11 cellular contexts compared by ENCODE assay signal in genomic region chr15:58146734-58147133, GRCh38. TPM values are rescaled to one million over a fixed set of nuclear protein-coding genes. Genes with fewer than 3 reads are reported as not detected.
DNase-seq lines count a peak whose midpoint lies in the region; ATAC-seq, FAIRE-seq and TF ChIP-seq lines count a peak whose summit lies in the region.
"Had no signal": no experiment of that assay in that cellular context is flagged by ENCODE, and none has a peak within 500 bp of the region (broad histone marks: within the 10 kb centered on the region; RNA-seq: fewer than 3 reads in every experiment).

No MANE protein-coding gene starts in this region.

- H3K9me2 ChIP-seq in HCT116 (ENCODE audit: insufficient read depth) (no peaks in the 10 kb centered on the region), PC-9 (ENCODE audit: insufficient read depth) (no peaks in the 10 kb centered on the region)

- TF ChIP-seq CTCF in HCT116 (IDR thresholded peaks at IDR 0.05 in 2 of 3, conservative IDR thresholded peaks at IDR 0.05 in 1 of 3; ENCODE audit: borderline replicate concordance in 1 of 3, insufficient read depth in 1 of 3, low read depth in 2 of 3, low read length in 2 of 3) (no peak), PC-9 (conservative IDR thresholded peaks at IDR 0.05) (no peak), retinal pigment epithelial cell (conservative IDR thresholded peaks at IDR 0.05; ENCODE audit: low read depth, low read length) (no peak)

- intact Hi-C loops in HCT116 (cut with micrococcal nuclease) (no loop called here), PC-9 (cut with micrococcal nuclease; ENCODE audit: unreplicated experiment) (no loop called here)

- no peaks in the 10 kb centered on the region for H3K79me2 ChIP-seq in HCT116 (ENCODE audit: insufficient read depth, low read length)
- H3K79me2 ChIP-seq in PC-9 (ENCODE audit: low read depth): no peaks in the 10 kb centered on the region

- TF ChIP-seq RAD21 in HCT116 (IDR thresholded peaks at IDR 0.05; ENCODE audit: low read depth): no peak

- no peaks in the 10 kb centered on the region for H3F3A ChIP-seq in PC-9 (ENCODE audit: insufficient read depth, low read depth)

- POLR2A ChIA-PET in HCT116 (lab: Charles Lee) (no interaction called here), PC-9 (lab: Charles Lee; ENCODE audit: unreplicated experiment) (no interaction called here)

- in situ Hi-C loops in G401 (cut with HindIII; ENCODE audit: low sequenced_read_pairs): no loop called here

- no peak overlapping the region for H3K4me2 ChIP-seq in HCT116 (ENCODE audit: low read length)
- peak overlapping the region; percentile 23; the same call in 1 of the 2 replicates for H3K4me2 ChIP-seq in PC-9

- no peak for ATAC-seq in HCT116

- RAD21 ChIA-PET in HCT116 (lab: Charles Lee; ENCODE audit: low non-redundant PET in 1 of 2, low total read pairs in 2 of 2, uncharacterized antibody in 2 of 2, unreplicated experiment in 2 of 2): no interaction called here

- H2AFZ ChIP-seq in HCT116 (ENCODE audit: low read depth, low read length, poor library complexity, severe bottlenecking) (no peak overlapping the region), PC-9 (peak overlapping the region; percentile 58; the same call in 1 of the 2 replicates)

- H3K4me1 ChIP-seq in HCT116 (ENCODE audit: control insufficient read depth in 1 of 2, insufficient read depth in 2 of 2, low read length in 2 of 2) (peaks cover 0 to 6% of the 10 kb centered on the region in 2 experiments; a peak in 1 of 4 replicates), PC-9 (replicated peaks; ENCODE audit: insufficient read depth) (peaks cover 11% of the 10 kb centered on the region)

- H3K4me3 ChIP-seq in HCT116 (replicated peaks in 1 of 2; ENCODE audit: low read depth in 1 of 2, low read length in 2 of 2) (no peak overlapping the region), PC-9 (no peak overlapping the region), retinal pigment epithelial cell (ENCODE audit: low read length) (no peak overlapping the region)

- FAIRE-seq in GM12892 (lab: Jason Lieb, UNC): no peak

- no peaks in the 10 kb centered on the region for H3K27me3 ChIP-seq in HCT116 (ENCODE audit: insufficient read depth, low read length)
- no peaks in the 10 kb centered on the region for H3K27me3 ChIP-seq in PC-9 (ENCODE audit: insufficient read depth, low read depth)

- no TSS peak for BruUV-seq in HCT116 (replicated peaks; lab: Mats Ljungman, UMichigan)
- BruUV-seq in PC-9 (replicated peaks; lab: Mats Ljungman, UMichigan): no TSS peak

- H3K27ac ChIP-seq in HCT116 (ENCODE audit: low read depth, low read length): no peak overlapping the region
- H3K27ac ChIP-seq in PC-9: peak overlapping the region; percentile 55

- H3K9ac ChIP-seq in HCT116 (ENCODE audit: low read length): no peak overlapping the region

- no peak for DNase-seq in HCT116 (ENCODE audit: low read depth, low spot score)
- peak in 1 of 2 experiments; percentile 56 for DNase-seq in PC-9
- DNase-seq in foreskin melanocyte: peak; percentile 4
- DNase-seq in retinal pigment epithelial cell (ENCODE audit: low read depth): peak; percentile 41
- DNase-seq in HUDEP-2 (lab: John Stamatoyannopoulos, UW; ENCODE audit: unreplicated experiment in 76 of 76): no peak
- no peak for DNase-seq in GM12892 (ENCODE audit: insufficient read length)
- no peak for DNase-seq in G401 (ENCODE audit: low spot score)
- DNase-seq: cortex of kidney, NCI-H226 had no signal

- TF ChIP-seq POLR2A in HCT116 (IDR thresholded peaks at IDR 0.05; ENCODE audit: borderline replicate concordance, extremely low read depth, insufficient read depth, insufficient read length): no peak
- TF ChIP-seq POLR2A in GM12892 (IDR thresholded peaks at IDR 0.05; ENCODE audit: low read depth, low read length): no peak

- H4K20me1 ChIP-seq in HCT116 (ENCODE audit: insufficient read depth) (no peaks in the 10 kb centered on the region), PC-9 (ENCODE audit: insufficient read depth) (no peaks in the 10 kb centered on the region)

- CTCF ChIA-PET in HCT116 (lab: Charles Lee): no interaction called here
- CTCF ChIA-PET in PC-9 (lab: Charles Lee): no interaction called here

- H3K9me3 ChIP-seq in HCT116 (ENCODE audit: control insufficient read depth in 1 of 2, insufficient read depth in 1 of 2, low read depth in 1 of 2, low read length in 2 of 2) (no peaks in the 10 kb centered on the region), PC-9 (ENCODE audit: insufficient read depth, low read depth) (no peaks in the 10 kb centered on the region)

- H3K36me3 ChIP-seq in HCT116 (ENCODE audit: control insufficient read depth in 1 of 2, insufficient read depth in 2 of 2, low read length in 2 of 2) (no peaks in the 10 kb centered on the region), PC-9 (ENCODE audit: low read depth) (no peaks in the 10 kb centered on the region)

TF ChIP-seq in HCT116, 20 proteins besides CTCF, POLR2A, EP300 and RAD21:
- TF ChIP-seq MAX (IDR thresholded peaks at IDR 0.05) (peak; percentile 30; the same call in 1 of the 2 replicates), ELF1 (IDR thresholded peaks at IDR 0.05; ENCODE audit: borderline replicate concordance, low read depth) (no peak)

RNA-seq across cellular contexts. Expression of gene AQP9, which starts 8.6 kb away (rescaled TPM):
- total RNA-seq in HCT116 (2021; ENCODE audit: unreplicated experiment) (0.12 TPM), PC-9 (2021) (not detected in 2 replicates)
- not detected in 2 replicates for polyA plus RNA-seq in HCT116 (2012)
- 0.72 TPM for polyA plus RNA-seq in GM12892 (2012; ENCODE audit: missing spikeins)
- total RNA-seq in G401 (2014; rRNA removed; shearing (Covaris generic)): not detected in 2 replicates
- total RNA-seq: HT-29, progenitor cell of endocrine pancreas had no signal

Comparison
In these comparisons a context has a peak if more than half of its experiments do, and no peak if none do; other contexts are left out.
1. DNase-seq: peak in foreskin melanocyte (single experiment) and retinal pigment epithelial cell (single experiment); none in HCT116 (single experiment), HUDEP-2 (0 of 76), GM12892 (single experiment) and G401 (single experiment).